ENCODE assay signal across 8 cellular contexts in genomic region chr20:45415822-45416637, GRCh38. TPM values are rescaled to one million over a fixed set of nuclear protein-coding genes. Genes with fewer than 3 reads are reported as not detected.
DNase-seq lines count a peak whose midpoint lies in the region; ATAC-seq and TF ChIP-seq lines count a peak whose summit lies in the region.

TSS of gene PIGT (plus strand) at chr20:45416141. CDS start at chr20:45416157, 16 bp downstream.

- peak within 1 kb of the TSS; percentile 69 for H3K27ac ChIP-seq in urinary bladder (ENCODE audit: low read depth)

- H3K4me1 ChIP-seq in urinary bladder (ENCODE audit: insufficient read depth): no peaks in the 10 kb centered on the region

- H3K9me3 ChIP-seq in T-helper 17 cell (ENCODE audit: control insufficient read depth, low read length, poor library complexity, severe bottlenecking): no peaks in the 10 kb centered on the region

- H3K27me3 Mint-ChIP-seq in T-helper 17 cell: no peaks in the 10 kb centered on the region

- peaks cover 34% of the 10 kb centered on the region for H3K4me1 Mint-ChIP-seq in T-helper 17 cell

- under 1% methylated on average over 52 of the region's 52 CpGs for WGBS in urinary bladder

- peak within 1 kb of the TSS; percentile 95 for H3K4me3 Mint-ChIP-seq in T-helper 17 cell

- peaks cover 8% of the 10 kb centered on the region for H3K36me3 Mint-ChIP-seq in T-helper 17 cell (ENCODE audit: low read depth)

- DNase-seq in GM13977 (ENCODE audit: low spot score) (peak; percentile 87), NCI-H1694 treated with DMSO at 0.1 percent for 48 hours (lab: John Stamatoyannopoulos, UW) (peak; percentile 75), T-helper 17 cell (peak; percentile 76 to 88 (median 79)), amniotic stem cell (lab: John Stamatoyannopoulos, UW) (peak; percentile 66), left ventricle myocardium superior (peak; percentile 90), pulmonary artery endothelial cell (ENCODE audit: low read depth, low spot score) (peak; percentile 60)

- in situ Hi-C loops in GM13977 (cut with MboI; ENCODE audit: low pct_unique_long_range_greater_than_20kb, low sequenced_read_pairs, unreplicated experiment): no loop called here

- peak within 1 kb of the TSS; percentile 97 for H3K27ac Mint-ChIP-seq in T-helper 17 cell

- intact Hi-C loops in left ventricle myocardium superior (cut with micrococcal nuclease): no loop called here

- H3K4me3 ChIP-seq in urinary bladder (ENCODE audit: low read depth, low read length): peak within 1 kb of the TSS; percentile 99

- H3K36me3 ChIP-seq in urinary bladder (ENCODE audit: insufficient read depth): peaks cover 7% of the 10 kb centered on the region

- ATAC-seq in HG02852 (IDR thresholded peaks at IDR 0.05; ENCODE audit: unreplicated experiment) (peak; percentile 85), T-helper 17 cell (peak; percentile 97), left ventricle myocardium superior (peak; percentile 71)

- TF ChIP-seq CTCF in GM13977 (IDR thresholded peaks at IDR 0.05; ENCODE audit: extremely low read depth, insufficient read depth, missing control alignments): no peak

RNA-seq across cellular contexts. Expression of gene PIGT, which starts in this region (rescaled TPM):
- total RNA-seq in T-helper 17 cell (100 to 1,000 TPM; 115 to 136 TPM), left ventricle myocardium superior (115 TPM), pulmonary artery endothelial cell (22.1 and 22.8 TPM in 2 replicates), urinary bladder (30.5 TPM)
- polyA plus RNA-seq in urinary bladder: 121 TPM

Comparison
In these comparisons a context has a peak if more than half of its experiments do, and no peak if none do; other contexts are left out.
1. Peak in every context shown above with its lines: DNase-seq, ATAC-seq, H3K4me3 ChIP-seq and H3K27ac ChIP-seq.